Comparison of ENCODE assay signal across 31 cellular contexts in the genomic region with DNA sequence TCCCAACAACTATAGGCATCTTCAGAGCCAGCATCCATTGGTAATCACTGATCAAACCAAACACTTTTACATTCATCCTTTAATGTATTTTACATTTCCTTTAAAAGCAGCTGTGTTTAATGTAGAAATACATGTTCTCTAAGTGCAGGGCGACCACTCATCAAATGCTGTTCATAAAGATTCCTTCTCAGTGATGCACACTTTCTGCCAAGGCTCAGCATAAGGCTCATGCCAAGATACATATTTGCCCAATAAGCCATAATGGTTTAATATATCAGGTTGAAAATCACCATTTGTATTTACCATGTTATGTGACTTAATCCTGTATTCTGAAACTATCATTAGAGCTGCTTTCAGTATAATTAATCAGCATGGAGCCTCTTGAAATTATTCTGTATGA.
DNase-seq lines count a peak whose midpoint lies in the region; ATAC-seq and TF ChIP-seq lines count a peak whose summit lies in the region.
"Had no signal": no experiment of that assay in that cellular context is flagged by ENCODE, and none has a peak within 500 bp of the region (broad histone marks: within the 10 kb centered on the region; RNA-seq: fewer than 3 reads in every experiment).

No MANE protein-coding gene starts in this region.

- H4K20me1 ChIP-seq in BLaER1: peaks cover 97% of the 10 kb centered on the region

- H3K27ac ChIP-seq in BLaER1: peak overlapping the region; percentile 87
- H3K27ac ChIP-seq: left lung, RWPE1, SJSA1, thoracic aorta had no signal

- no peaks in the 10 kb centered on the region for H3K9me3 ChIP-seq in BLaER1
- H3K9me3 ChIP-seq: left lung, SJSA1, thoracic aorta had no signal

- H3K9ac ChIP-seq in BLaER1: 0 out of 2 replicates have a peak overlapping the region, but pooled peaks have one; percentile 2

- DNase-seq in NCI-H2081 treated with DMSO at 0.1 percent for 48 hours (lab: John Stamatoyannopoulos, UW): peak; percentile 81
- DNase-seq in chondrocyte (ENCODE audit: low spot score): no peak
- no peak for DNase-seq in osteocyte (ENCODE audit: extremely low spot score, unreplicated experiment)
- no peak for DNase-seq in activated naive CD4-positive, alpha-beta T cell (lab: John Stamatoyannopoulos, UW)
- DNase-seq: ACHN; activated B cell treated with CpG ODN at 0.5 μM for 24 hours; activated CD4-positive, alpha-beta T cell treated with anti-CD3 and anti-CD28 coated beads, Interleukin-2, amount 10 ng/mL, durations not matched to agents 7 days and 5 days; activated effector memory CD4-positive, alpha-beta T cell treated with Interleukin-2 at 50 U/mL for 16 hours; anterior cingulate cortex; effector CD4-positive, alpha-beta T cell; GOT3; HFFc6; left lung; NCI-H1048; NCI-H187; NCI-H2227 treated with DMSO at 0.1 percent for 48 hours; NCI-H526 treated with DMSO at 0.1 percent for 48 hours; nephron progenitor cell; stimulated activated CD4-positive, alpha-beta T cell treated with anti-CD3 and anti-CD28 coated beads, Interleukin-1b, Interleukin-23, amount 100 ng/mL, for 48 hours; stimulated activated naive CD8-positive, alpha-beta T cell treated with anti-CD3 and anti-CD28 coated beads, Interleukin-15, Interleukin-2, amounts not matched to agents 100 U/mL and 50 U/mL, for 24 hours; T-helper 9 cell had no signal

- H3K4me1 ChIP-seq in BLaER1: peaks cover 100% of the 10 kb centered on the region
- H3K4me1 ChIP-seq: left lung, SJSA1 had no signal

- H3K36me3 Mint-ChIP-seq in chondrocyte (ENCODE audit: low read depth) (peaks cover 9% of the 10 kb centered on the region), osteocyte (ENCODE audit: unreplicated experiment) (peaks cover 71% of the 10 kb centered on the region)
- H3K36me3 Mint-ChIP-seq: activated naive CD8-positive, alpha-beta T cell had no signal

- no peaks in the 10 kb centered on the region for H3K27me3 Mint-ChIP-seq in chondrocyte (ENCODE audit: low read depth)
- H3K27me3 Mint-ChIP-seq in osteocyte (ENCODE audit: unreplicated experiment): no peaks in the 10 kb centered on the region
- H3K27me3 Mint-ChIP-seq: activated B cell treated with CpG ODN at 0.5 μM for 24 hours, IgD-negative memory B cell, memory B cell had no signal

- H3K9me3 Mint-ChIP-seq in chondrocyte (ENCODE audit: low read depth): no peaks in the 10 kb centered on the region
- H3K9me3 Mint-ChIP-seq in osteocyte (ENCODE audit: unreplicated experiment): no peaks in the 10 kb centered on the region
- H3K9me3 Mint-ChIP-seq: activated B cell treated with CpG ODN at 0.5 μM for 24 hours; activated CD4-positive, alpha-beta T cell treated with anti-CD3 and anti-CD28 coated beads, Interleukin-2, amount 10 ng/mL, durations not matched to agents 7 days and 5 days; IgD-negative memory B cell; nephron progenitor cell had no signal

- H3K4me1 Mint-ChIP-seq in chondrocyte (ENCODE audit: low read depth) (peaks cover 19% of the 10 kb centered on the region), osteocyte (ENCODE audit: unreplicated experiment) (peaks cover 17% of the 10 kb centered on the region)
- H3K4me1 Mint-ChIP-seq: activated CD4-positive, alpha-beta T cell treated with anti-CD3 and anti-CD28 coated beads, Interleukin-2, amount 10 ng/mL, durations not matched to agents 7 days and 5 days had no signal

- H3K27ac Mint-ChIP-seq in chondrocyte (ENCODE audit: unreplicated experiment): peak overlapping the region; percentile 49
- H3K27ac Mint-ChIP-seq in osteocyte (ENCODE audit: unreplicated experiment): peak overlapping the region; percentile 36
- H3K27ac Mint-ChIP-seq: activated B cell treated with CpG ODN at 0.5 μM for 24 hours; activated naive CD8-positive, alpha-beta T cell; HFFc6; memory B cell; nephron progenitor cell had no signal

- no peaks in the 10 kb centered on the region for H3K27me3 ChIP-seq in BLaER1
- H3K27me3 ChIP-seq: left lung, SJSA1 had no signal

- H3K4me3 Mint-ChIP-seq in chondrocyte (ENCODE audit: unreplicated experiment) (no peak overlapping the region), osteocyte (ENCODE audit: unreplicated experiment) (no peak overlapping the region)
- H3K4me3 Mint-ChIP-seq: activated B cell treated with CpG ODN at 0.5 μM for 24 hours; activated CD4-positive, alpha-beta T cell treated with anti-CD3 and anti-CD28 coated beads, Interleukin-2, amount 10 ng/mL, durations not matched to agents 7 days and 5 days; activated naive CD8-positive, alpha-beta T cell; HFFc6; IgD-negative memory B cell; memory B cell; nephron progenitor cell had no signal

- TF ChIP-seq CTCF in chondrocyte (IDR thresholded peaks at IDR 0.05) (no peak), osteocyte (IDR thresholded peaks at IDR 0.05) (no peak)

- H3K4me2 ChIP-seq in BLaER1: peak overlapping the region; percentile 78

- no peak overlapping the region for H3K4me3 ChIP-seq in BLaER1
- H3K4me3 ChIP-seq: left lung, SJSA1, thoracic aorta had no signal

- ATAC-seq in GM18511 (IDR thresholded peaks at IDR 0.05; ENCODE audit: unreplicated experiment) (no peak), GM18519 (IDR thresholded peaks at IDR 0.05; ENCODE audit: low FRiP score, unreplicated experiment) (no peak), GM21786 (IDR thresholded peaks at IDR 0.05; ENCODE audit: unreplicated experiment) (no peak)
- ATAC-seq: left lung; stimulated activated naive CD8-positive, alpha-beta T cell treated with anti-CD3 and anti-CD28 coated beads, Interleukin-15, Interleukin-2, amounts not matched to agents 100 U/mL and 50 U/mL, for 24 hours had no signal

- H3K36me3 ChIP-seq in BLaER1: peaks cover 94% of the 10 kb centered on the region
- H3K36me3 ChIP-seq: left lung, SJSA1, thoracic aorta had no signal
